Comparison of ENCODE assay signal across 1 cellular context in genomic region chr18:41126541-41127235, GRCh38.
TF ChIP-seq lines count a peak whose summit lies in the region.

No MANE protein-coding gene starts in this region.

TF ChIP-seq in SK-N-SH, 30 proteins besides CTCF, POLR2A, EP300 and RAD21 (continued from another document):
- TF ChIP-seq, protein P1, sequence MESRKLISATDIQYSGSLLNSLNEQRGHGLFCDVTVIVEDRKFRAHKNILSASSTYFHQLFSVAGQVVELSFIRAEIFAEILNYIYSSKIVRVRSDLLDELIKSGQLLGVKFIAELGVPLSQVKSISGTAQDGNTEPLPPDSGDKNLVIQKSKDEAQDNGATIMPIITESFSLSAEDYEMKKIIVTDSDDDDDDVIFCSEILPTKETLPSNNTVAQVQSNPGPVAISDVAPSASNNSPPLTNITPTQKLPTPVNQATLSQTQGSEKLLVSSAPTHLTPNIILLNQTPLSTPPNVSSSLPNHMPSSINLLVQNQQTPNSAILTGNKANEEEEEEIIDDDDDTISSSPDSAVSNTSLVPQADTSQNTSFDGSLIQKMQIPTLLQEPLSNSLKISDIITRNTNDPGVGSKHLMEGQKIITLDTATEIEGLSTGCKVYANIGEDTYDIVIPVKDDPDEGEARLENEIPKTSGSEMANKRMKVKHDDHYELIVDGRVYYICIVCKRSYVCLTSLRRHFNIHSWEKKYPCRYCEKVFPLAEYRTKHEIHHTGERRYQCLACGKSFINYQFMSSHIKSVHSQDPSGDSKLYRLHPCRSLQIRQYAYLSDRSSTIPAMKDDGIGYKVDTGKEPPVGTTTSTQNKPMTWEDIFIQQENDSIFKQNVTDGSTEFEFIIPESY (IDR thresholded peaks at IDR 0.05; ENCODE audit: borderline replicate concordance, low read depth): no peak
- TF ChIP-seq GABPA (IDR thresholded peaks at IDR 0.05; ENCODE audit: low read depth): no peak
- no peak for TF ChIP-seq POLR2AphosphoS5 (IDR thresholded peaks at IDR 0.05; ENCODE audit: low read depth, low read length)
- TF ChIP-seq, protein P2, sequence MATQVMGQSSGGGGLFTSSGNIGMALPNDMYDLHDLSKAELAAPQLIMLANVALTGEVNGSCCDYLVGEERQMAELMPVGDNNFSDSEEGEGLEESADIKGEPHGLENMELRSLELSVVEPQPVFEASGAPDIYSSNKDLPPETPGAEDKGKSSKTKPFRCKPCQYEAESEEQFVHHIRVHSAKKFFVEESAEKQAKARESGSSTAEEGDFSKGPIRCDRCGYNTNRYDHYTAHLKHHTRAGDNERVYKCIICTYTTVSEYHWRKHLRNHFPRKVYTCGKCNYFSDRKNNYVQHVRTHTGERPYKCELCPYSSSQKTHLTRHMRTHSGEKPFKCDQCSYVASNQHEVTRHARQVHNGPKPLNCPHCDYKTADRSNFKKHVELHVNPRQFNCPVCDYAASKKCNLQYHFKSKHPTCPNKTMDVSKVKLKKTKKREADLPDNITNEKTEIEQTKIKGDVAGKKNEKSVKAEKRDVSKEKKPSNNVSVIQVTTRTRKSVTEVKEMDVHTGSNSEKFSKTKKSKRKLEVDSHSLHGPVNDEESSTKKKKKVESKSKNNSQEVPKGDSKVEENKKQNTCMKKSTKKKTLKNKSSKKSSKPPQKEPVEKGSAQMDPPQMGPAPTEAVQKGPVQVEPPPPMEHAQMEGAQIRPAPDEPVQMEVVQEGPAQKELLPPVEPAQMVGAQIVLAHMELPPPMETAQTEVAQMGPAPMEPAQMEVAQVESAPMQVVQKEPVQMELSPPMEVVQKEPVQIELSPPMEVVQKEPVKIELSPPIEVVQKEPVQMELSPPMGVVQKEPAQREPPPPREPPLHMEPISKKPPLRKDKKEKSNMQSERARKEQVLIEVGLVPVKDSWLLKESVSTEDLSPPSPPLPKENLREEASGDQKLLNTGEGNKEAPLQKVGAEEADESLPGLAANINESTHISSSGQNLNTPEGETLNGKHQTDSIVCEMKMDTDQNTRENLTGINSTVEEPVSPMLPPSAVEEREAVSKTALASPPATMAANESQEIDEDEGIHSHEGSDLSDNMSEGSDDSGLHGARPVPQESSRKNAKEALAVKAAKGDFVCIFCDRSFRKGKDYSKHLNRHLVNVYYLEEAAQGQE (IDR thresholded peaks at IDR 0.05; ENCODE audit: low read depth, low read length): no peak
- TF ChIP-seq FOSL2 (IDR thresholded peaks at IDR 0.05; ENCODE audit: borderline replicate concordance, low read depth): peak; percentile 69; the same call in 1 of the 2 replicates
- 0 out of 2 replicates have a peak, but pooled peaks have one; percentile 34 for TF ChIP-seq NFIC (IDR thresholded peaks at IDR 0.05; ENCODE audit: borderline replicate concordance)
- TF ChIP-seq RXRA (IDR thresholded peaks at IDR 0.05; ENCODE audit: borderline replicate concordance, low read depth): peak; percentile 10; the same call in 1 of the 2 replicates
- TF ChIP-seq JUND (IDR thresholded peaks at IDR 0.05): peak; percentile 59; the same call in 1 of the 2 replicates
- no peak for TF ChIP-seq USF2 (IDR thresholded peaks at IDR 0.05; ENCODE audit: borderline replicate concordance, low read depth, low read length)
- peak; percentile 63 for TF ChIP-seq TCF12 (IDR thresholded peaks at IDR 0.05)
- TF ChIP-seq, protein P3, sequence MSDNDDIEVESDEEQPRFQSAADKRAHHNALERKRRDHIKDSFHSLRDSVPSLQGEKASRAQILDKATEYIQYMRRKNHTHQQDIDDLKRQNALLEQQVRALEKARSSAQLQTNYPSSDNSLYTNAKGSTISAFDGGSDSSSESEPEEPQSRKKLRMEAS (IDR thresholded peaks at IDR 0.05; ENCODE audit: low read depth): no peak
- TF ChIP-seq NRF1 (IDR thresholded peaks at IDR 0.05; ENCODE audit: low read depth, low read length): no peak
